ENCODE assay signal across 27 cellular contexts in the genomic region with DNA sequence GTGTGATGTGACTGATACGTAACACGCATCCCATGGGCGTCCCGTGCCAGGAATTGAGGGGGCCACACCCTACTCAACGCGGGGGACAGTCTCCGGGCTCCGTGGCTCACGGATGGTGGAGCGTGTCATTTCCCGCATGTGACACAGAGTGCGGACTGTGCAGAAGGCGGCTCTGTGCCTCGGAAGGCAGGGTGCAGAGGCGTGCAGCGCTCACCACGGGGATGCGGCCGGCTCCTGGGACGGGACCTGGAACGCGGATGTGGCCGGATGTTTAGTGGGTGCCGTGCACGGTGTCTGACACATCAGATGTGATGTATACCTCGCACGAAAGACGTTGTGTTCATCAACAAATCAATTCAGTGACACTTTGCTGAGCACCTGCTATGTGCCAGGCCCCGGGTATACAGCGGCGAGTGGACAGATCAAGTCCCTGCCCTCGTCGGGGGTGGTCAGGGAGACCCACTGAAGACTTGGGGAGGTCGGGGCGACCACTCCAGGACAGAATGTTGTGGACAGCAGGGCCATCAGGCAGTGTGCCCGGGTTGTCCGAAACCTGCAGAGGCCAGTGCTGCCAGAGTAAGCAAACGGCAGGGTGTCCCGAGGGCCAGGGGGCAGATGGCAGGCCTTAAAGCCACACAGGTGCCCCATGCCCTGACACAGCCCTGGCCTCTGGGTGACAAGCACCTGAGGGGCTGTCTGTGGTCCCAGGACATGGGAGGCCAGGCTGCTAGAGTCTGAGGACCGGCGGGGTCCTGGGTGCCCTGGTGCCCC.
"Had no signal": no experiment of that assay in that cellular context is flagged by ENCODE, and none has a peak within 500 bp of the region (broad histone marks: within the 10 kb centered on the region; RNA-seq: fewer than 3 reads in every experiment).

No MANE protein-coding gene starts in this region.

- ATAC-seq: activated CD4-positive, alpha-beta T cell treated with anti-CD3 and anti-CD28 coated beads for 36 hours; activated T-helper 17 cell treated with anti-CD3 and anti-CD28 coated beads, Interleukin-2, amount 50 U/mL, for 72 hours; T-cell had no signal

- DNase-seq: activated CD4-positive, alpha-beta memory T cell treated with anti-CD3 and anti-CD28 coated beads, Interleukin-2, amount 10 ng/mL, durations not matched to agents 7 days and 5 days; activated CD4-positive, alpha-beta T cell treated with anti-CD3 and anti-CD28 coated beads for 36 hours; activated CD4-positive, alpha-beta T cell treated with anti-CD3 and anti-CD28 coated beads, Interleukin-2, amount 50 U/mL, for 1 hour; activated gamma-delta T cell; activated naive CD4-positive, alpha-beta T cell treated with anti-CD3 and anti-CD28 coated beads for 36 hours; activated T-cell treated with anti-CD3 and anti-CD28 coated beads for 4 hours; activated T-cell treated with anti-CD3 and anti-CD28 coated beads, Interleukin-2, amount 50 U/mL, for 48 hours; brain microvascular endothelial cell; cerebellar nuclear complex; colonic mucosa; NCI-H1092; NCI-H1417 treated with DMSO at 0.1 percent for 48 hours; NCI-H1694 treated with DMSO at 0.1 percent for 48 hours; NCI-H2029 treated with DMSO at 0.1 percent for 48 hours; NCI-H345; NCI-H510A; NCI-H526 treated with DMSO at 0.1 percent for 48 hours; NCI-H82; Peyer's patch; SHP77; T-cell; T-helper 2 cell; T1000 had no signal

- H3K9me3 ChIP-seq: colonic mucosa, Peyer's patch, SJSA1 had no signal

- H3K4me3 ChIP-seq: cardiac muscle cell, colonic mucosa, Peyer's patch, SJSA1 had no signal

- H3K27ac ChIP-seq: brain microvascular endothelial cell, cardiac muscle cell, colonic mucosa, Peyer's patch, SJSA1, VCaP had no signal

- H3K4me1 ChIP-seq: colonic mucosa, Peyer's patch, SJSA1 had no signal

- H3K27me3 ChIP-seq: Peyer's patch had no signal

- H3K36me3 ChIP-seq: brain microvascular endothelial cell, cardiac muscle cell, colonic mucosa, Peyer's patch, SJSA1 had no signal
